In genomic region chr20:61791995-61792394, GRCh38 we compare ENCODE assay signal across 10 cellular contexts.
"Had no signal": no experiment of that assay in that cellular context is flagged by ENCODE, and none has a peak within 500 bp of the region (broad histone marks: within the 10 kb centered on the region; RNA-seq: fewer than 3 reads in every experiment).

No MANE protein-coding gene starts in this region.

- H3K4me1 Mint-ChIP-seq: IgD-negative memory B cell had no signal

- H3K9me3 ChIP-seq: HAP-1 had no signal

- H2AFZ ChIP-seq: GM23248 had no signal

- H3K36me3 ChIP-seq: HAP-1 had no signal

- H3K27ac Mint-ChIP-seq: HFFc6, IgD-negative memory B cell had no signal

- H3K36me3 Mint-ChIP-seq: IgD-negative memory B cell had no signal

- ATAC-seq: HCT116 had no signal

- H3K4me1 ChIP-seq: HAP-1 had no signal

- H3K27ac ChIP-seq: GM23248, HL-60, KMS-11 had no signal

- H3K4me3 Mint-ChIP-seq: HFFc6 had no signal

- DNase-seq: GM23248, GOT3, H7, HFFc6, KBM-7 had no signal

- H3K27me3 Mint-ChIP-seq: IgD-negative memory B cell had no signal

- H3K4me2 ChIP-seq: KMS-11 had no signal

- H3K9ac ChIP-seq: GM23248, KMS-11 had no signal

- H3K4me3 ChIP-seq: GM23248, HAP-1 had no signal
